1 cellular context compared by ENCODE assay signal in the genomic region with DNA sequence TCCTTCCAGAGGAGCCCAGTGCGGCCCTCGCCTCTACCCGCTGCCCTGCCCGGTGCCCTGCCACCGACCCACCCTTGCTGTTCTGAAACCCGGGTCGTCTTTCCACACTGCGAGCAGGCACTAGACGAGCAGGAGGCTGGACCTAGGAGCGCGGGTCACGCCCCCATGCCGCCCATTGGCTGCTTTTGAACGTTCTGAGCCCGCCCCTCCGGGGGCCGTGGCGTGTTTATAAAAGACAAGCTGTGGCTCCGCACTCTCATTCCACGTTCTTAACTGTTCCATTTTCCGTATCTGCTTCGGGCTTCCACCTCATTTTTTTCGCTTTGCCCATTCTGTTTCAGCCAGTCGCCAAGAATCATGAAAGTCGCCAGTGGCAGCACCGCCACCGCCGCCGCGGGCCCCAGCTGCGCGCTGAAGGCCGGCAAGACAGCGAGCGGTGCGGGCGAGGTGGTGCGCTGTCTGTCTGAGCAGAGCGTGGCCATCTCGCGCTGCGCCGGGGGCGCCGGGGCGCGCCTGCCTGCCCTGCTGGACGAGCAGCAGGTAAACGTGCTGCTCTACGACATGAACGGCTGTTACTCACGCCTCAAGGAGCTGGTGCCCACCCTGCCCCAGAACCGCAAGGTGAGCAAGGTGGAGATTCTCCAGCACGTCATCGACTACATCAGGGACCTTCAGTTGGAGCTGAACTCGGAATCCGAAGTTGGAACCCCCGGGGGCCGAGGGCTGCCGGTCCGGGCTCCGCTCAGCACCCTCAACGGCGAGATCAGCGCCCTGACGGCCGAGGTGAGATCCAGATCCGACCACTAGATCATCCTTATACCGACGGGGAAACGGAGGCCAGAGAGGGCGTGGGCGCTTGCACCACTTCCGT.
TF ChIP-seq lines count a peak whose summit lies in the region.

A gene with protein sequence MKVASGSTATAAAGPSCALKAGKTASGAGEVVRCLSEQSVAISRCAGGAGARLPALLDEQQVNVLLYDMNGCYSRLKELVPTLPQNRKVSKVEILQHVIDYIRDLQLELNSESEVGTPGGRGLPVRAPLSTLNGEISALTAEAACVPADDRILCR (plus strand): TSS at position 259 of the 871 bp plus-strand sequence. CDS start 99 bp downstream, at position 358.

TF ChIP-seq in HepG2, 621 proteins besides CTCF, POLR2A, EP300 and RAD21 (continued from another document and continues in another):
- TF ChIP-seq ZNF280D (CRISPR knock-in tag; IDR thresholded peaks at IDR 0.05) = no peak
- TF ChIP-seq MAFK (conservative IDR thresholded peaks at IDR 0.05 in 1 of 2, IDR thresholded peaks at IDR 0.05 in 1 of 2; ENCODE audit: low read length in 2 of 2) = no peak
- no peak for TF ChIP-seq ZNF251 (CRISPR knock-in tag; IDR thresholded peaks at IDR 0.05)
- no peak for TF ChIP-seq SYNCRIP (IDR thresholded peaks at IDR 0.05; ENCODE audit: insufficient read depth, low read depth, low read length)
- TF ChIP-seq SIX1 (CRISPR knock-in tag; IDR thresholded peaks at IDR 0.05; ENCODE audit: borderline replicate concordance) = peak; percentile 44
- no peak for TF ChIP-seq HHEX (CRISPR knock-in tag; IDR thresholded peaks at IDR 0.05)
- no peak for TF ChIP-seq ZEB1 (IDR thresholded peaks at IDR 0.05; ENCODE audit: insufficient replicate concordance, low read depth)
- peak; percentile 87; the same call in 1 of the 2 replicates for TF ChIP-seq JUNB (CRISPR knock-in tag; IDR thresholded peaks at IDR 0.05; ENCODE audit: borderline replicate concordance)
- TF ChIP-seq TEAD2 (CRISPR knock-in tag; IDR thresholded peaks at IDR 0.05) = 0 out of 2 replicates have a peak, but pooled peaks have one; percentile 36
- TF ChIP-seq DDIT3 (CRISPR knock-in tag; IDR thresholded peaks at IDR 0.05) = peak; percentile 80; the same call in 1 of the 2 replicates
- TF ChIP-seq ZNF615 (CRISPR knock-in tag; IDR thresholded peaks at IDR 0.05; ENCODE audit: borderline replicate concordance) = peak; percentile 94
- TF ChIP-seq PHF20 (CRISPR knock-in tag; IDR thresholded peaks at IDR 0.05) = peak; percentile 57
- peak; percentile 94; the same call in 1 of the 2 replicates for TF ChIP-seq ZNF264 (CRISPR knock-in tag; IDR thresholded peaks at IDR 0.05)
- peak; percentile 93 for TF ChIP-seq MXD4 (CRISPR knock-in tag; IDR thresholded peaks at IDR 0.05)
- peak; percentile 92; the same call in 1 of the 2 replicates for TF ChIP-seq ZNF570 (CRISPR knock-in tag; IDR thresholded peaks at IDR 0.05; ENCODE audit: borderline replicate concordance)
- peak; percentile 99 for TF ChIP-seq REL (CRISPR knock-in tag; conservative IDR thresholded peaks at IDR 0.05)
- TF ChIP-seq, protein P1, sequence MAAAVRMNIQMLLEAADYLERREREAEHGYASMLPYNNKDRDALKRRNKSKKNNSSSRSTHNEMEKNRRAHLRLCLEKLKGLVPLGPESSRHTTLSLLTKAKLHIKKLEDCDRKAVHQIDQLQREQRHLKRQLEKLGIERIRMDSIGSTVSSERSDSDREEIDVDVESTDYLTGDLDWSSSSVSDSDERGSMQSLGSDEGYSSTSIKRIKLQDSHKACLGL (CRISPR knock-in tag; IDR thresholded peaks at IDR 0.05) = peak; percentile 78
- no peak; the same call in 1 of the 2 replicates for TF ChIP-seq ZFP62 (CRISPR knock-in tag; IDR thresholded peaks at IDR 0.05)
- TF ChIP-seq CSRNP2 (CRISPR knock-in tag; conservative IDR thresholded peaks at IDR 0.05; ENCODE audit: low read depth) = peak; percentile 78; the same call in 1 of the 2 replicates
- TF ChIP-seq CEBPB (IDR thresholded peaks at IDR 0.05; ENCODE audit: borderline replicate concordance, low read depth, low read length) = 0 out of 2 replicates have a peak, but pooled peaks have one; percentile 17
- peak; percentile 96 for TF ChIP-seq ZNF766 (CRISPR knock-in tag; IDR thresholded peaks at IDR 0.05; ENCODE audit: borderline replicate concordance)
- TF ChIP-seq AGO1 (IDR thresholded peaks at IDR 0.05; ENCODE audit: low read depth, low read length, poor library complexity, severe bottlenecking) = peak; percentile 89
- TF ChIP-seq RXRB (CRISPR knock-in tag; IDR thresholded peaks at IDR 0.05; ENCODE audit: borderline replicate concordance) = peak; percentile 89
- peak; percentile 73 for TF ChIP-seq PITX1 (CRISPR knock-in tag; IDR thresholded peaks at IDR 0.05)
- TF ChIP-seq ZNF234 (CRISPR knock-in tag; conservative IDR thresholded peaks at IDR 0.05) = peak; percentile 93; the same call in 1 of the 2 replicates
- no peak for TF ChIP-seq ZNF10 (CRISPR knock-in tag; IDR thresholded peaks at IDR 0.05; ENCODE audit: borderline replicate concordance, low read depth)
- TF ChIP-seq RFX1 (IDR thresholded peaks at IDR 0.05) = no peak
- peak; percentile 99 for TF ChIP-seq SAP130 (CRISPR knock-in tag; IDR thresholded peaks at IDR 0.05; ENCODE audit: low read depth)
- TF ChIP-seq ZSCAN22 (CRISPR knock-in tag; IDR thresholded peaks at IDR 0.05) = peak; percentile 56; the same call in 1 of the 2 replicates
- 0 out of 2 replicates have a peak, but pooled peaks have one; percentile 85 for TF ChIP-seq ZBTB46 (CRISPR knock-in tag; IDR thresholded peaks at IDR 0.05; ENCODE audit: borderline replicate concordance)
- TF ChIP-seq ZMYM3 (CRISPR knock-in tag; IDR thresholded peaks at IDR 0.05) = peak; percentile 86
- 0 out of 2 replicates have a peak, but pooled peaks have one; percentile 6 for TF ChIP-seq RORA (CRISPR knock-in tag; IDR thresholded peaks at IDR 0.05)
- TF ChIP-seq SNRNP70 (IDR thresholded peaks at IDR 0.05; ENCODE audit: low read depth, low read length) = no peak
- TF ChIP-seq, protein P2, sequence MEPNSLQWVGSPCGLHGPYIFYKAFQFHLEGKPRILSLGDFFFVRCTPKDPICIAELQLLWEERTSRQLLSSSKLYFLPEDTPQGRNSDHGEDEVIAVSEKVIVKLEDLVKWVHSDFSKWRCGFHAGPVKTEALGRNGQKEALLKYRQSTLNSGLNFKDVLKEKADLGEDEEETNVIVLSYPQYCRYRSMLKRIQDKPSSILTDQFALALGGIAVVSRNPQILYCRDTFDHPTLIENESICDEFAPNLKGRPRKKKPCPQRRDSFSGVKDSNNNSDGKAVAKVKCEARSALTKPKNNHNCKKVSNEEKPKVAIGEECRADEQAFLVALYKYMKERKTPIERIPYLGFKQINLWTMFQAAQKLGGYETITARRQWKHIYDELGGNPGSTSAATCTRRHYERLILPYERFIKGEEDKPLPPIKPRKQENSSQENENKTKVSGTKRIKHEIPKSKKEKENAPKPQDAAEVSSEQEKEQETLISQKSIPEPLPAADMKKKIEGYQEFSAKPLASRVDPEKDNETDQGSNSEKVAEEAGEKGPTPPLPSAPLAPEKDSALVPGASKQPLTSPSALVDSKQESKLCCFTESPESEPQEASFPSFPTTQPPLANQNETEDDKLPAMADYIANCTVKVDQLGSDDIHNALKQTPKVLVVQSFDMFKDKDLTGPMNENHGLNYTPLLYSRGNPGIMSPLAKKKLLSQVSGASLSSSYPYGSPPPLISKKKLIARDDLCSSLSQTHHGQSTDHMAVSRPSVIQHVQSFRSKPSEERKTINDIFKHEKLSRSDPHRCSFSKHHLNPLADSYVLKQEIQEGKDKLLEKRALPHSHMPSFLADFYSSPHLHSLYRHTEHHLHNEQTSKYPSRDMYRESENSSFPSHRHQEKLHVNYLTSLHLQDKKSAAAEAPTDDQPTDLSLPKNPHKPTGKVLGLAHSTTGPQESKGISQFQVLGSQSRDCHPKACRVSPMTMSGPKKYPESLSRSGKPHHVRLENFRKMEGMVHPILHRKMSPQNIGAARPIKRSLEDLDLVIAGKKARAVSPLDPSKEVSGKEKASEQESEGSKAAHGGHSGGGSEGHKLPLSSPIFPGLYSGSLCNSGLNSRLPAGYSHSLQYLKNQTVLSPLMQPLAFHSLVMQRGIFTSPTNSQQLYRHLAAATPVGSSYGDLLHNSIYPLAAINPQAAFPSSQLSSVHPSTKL (CRISPR knock-in tag; IDR thresholded peaks at IDR 0.05) = peak; percentile 76
- TF ChIP-seq, protein P3, sequence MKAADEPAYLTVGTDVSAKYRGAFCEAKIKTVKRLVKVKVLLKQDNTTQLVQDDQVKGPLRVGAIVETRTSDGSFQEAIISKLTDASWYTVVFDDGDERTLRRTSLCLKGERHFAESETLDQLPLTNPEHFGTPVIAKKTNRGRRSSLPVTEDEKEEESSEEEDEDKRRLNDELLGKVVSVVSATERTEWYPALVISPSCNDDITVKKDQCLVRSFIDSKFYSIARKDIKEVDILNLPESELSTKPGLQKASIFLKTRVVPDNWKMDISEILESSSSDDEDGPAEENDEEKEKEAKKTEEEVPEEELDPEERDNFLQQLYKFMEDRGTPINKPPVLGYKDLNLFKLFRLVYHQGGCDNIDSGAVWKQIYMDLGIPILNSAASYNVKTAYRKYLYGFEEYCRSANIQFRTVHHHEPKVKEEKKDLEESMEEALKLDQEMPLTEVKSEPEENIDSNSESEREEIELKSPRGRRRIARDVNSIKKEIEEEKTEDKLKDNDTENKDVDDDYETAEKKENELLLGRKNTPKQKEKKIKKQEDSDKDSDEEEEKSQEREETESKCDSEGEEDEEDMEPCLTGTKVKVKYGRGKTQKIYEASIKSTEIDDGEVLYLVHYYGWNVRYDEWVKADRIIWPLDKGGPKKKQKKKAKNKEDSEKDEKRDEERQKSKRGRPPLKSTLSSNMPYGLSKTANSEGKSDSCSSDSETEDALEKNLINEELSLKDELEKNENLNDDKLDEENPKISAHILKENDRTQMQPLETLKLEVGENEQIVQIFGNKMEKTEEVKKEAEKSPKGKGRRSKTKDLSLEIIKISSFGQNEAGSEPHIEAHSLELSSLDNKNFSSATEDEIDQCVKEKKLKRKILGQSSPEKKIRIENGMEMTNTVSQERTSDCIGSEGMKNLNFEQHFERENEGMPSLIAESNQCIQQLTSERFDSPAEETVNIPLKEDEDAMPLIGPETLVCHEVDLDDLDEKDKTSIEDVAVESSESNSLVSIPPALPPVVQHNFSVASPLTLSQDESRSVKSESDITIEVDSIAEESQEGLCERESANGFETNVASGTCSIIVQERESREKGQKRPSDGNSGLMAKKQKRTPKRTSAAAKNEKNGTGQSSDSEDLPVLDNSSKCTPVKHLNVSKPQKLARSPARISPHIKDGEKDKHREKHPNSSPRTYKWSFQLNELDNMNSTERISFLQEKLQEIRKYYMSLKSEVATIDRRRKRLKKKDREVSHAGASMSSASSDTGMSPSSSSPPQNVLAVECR (CRISPR knock-in tag; IDR thresholded peaks at IDR 0.05; ENCODE audit: borderline replicate concordance) = peak; percentile 96; the same call in 1 of the 2 replicates
- no peak; the same call in 1 of the 2 replicates for TF ChIP-seq ZNF513 (CRISPR knock-in tag; conservative IDR thresholded peaks at IDR 0.05)
- no peak for TF ChIP-seq ZNF484 (CRISPR knock-in tag; IDR thresholded peaks at IDR 0.05; ENCODE audit: borderline replicate concordance, low read depth)
